35 cellular contexts compared by ENCODE assay signal in genomic region chr13:19052931-19053330, GRCh38.
"Had no signal": no experiment of that assay in that cellular context is flagged by ENCODE, and none has a peak within 500 bp of the region (broad histone marks: within the 10 kb centered on the region; RNA-seq: fewer than 3 reads in every experiment).

No MANE protein-coding gene starts in this region.

- H3K27me3 ChIP-seq: MG63 had no signal

- H3K27ac ChIP-seq: KMS-11 had no signal

- H3K9me3 ChIP-seq: MG63 had no signal

- H3K4me3 ChIP-seq: MG63 had no signal

- H3K36me3 ChIP-seq: MG63 had no signal

- H3K4me2 ChIP-seq: KMS-11 had no signal

- DNase-seq: Karpas-422, Kasumi-1, MG63, MM.1S, MV-4-11, NCI-H1048, NCI-H1092, NCI-H1092 treated with DMSO at 0.1 percent for 48 hours, NCI-H1105, NCI-H1417, NCI-H1417 treated with DMSO at 0.1 percent for 48 hours, NCI-H1436, NCI-H1436 treated with DMSO at 0.1 percent for 48 hours, NCI-H146, NCI-H1694, NCI-H1694 treated with DMSO at 0.1 percent for 48 hours, NCI-H187, NCI-H187 treated with DMSO at 0.1 percent for 48 hours, NCI-H1930, NCI-H2029, NCI-H2029 treated with DMSO at 0.1 percent for 48 hours, NCI-H2081, NCI-H2081 treated with DMSO at 0.1 percent for 48 hours, NCI-H2107, NCI-H2171, NCI-H2171 treated with DMSO at 0.1 percent for 48 hours, NCI-H2227 treated with DMSO at 0.1 percent for 48 hours, NCI-H226, NCI-H345, NCI-H446, NCI-H446 treated with DMSO at 0.1 percent for 48 hours, NCI-H510A, NCI-H510A treated with DMSO at 0.1 percent for 48 hours, NCI-H524 had no signal

- H3K9ac ChIP-seq: KMS-11 had no signal
